ENCODE assay signal across 19 cellular contexts in genomic region chr1:22835920-22836319, GRCh38.
"Had no signal": no experiment of that assay in that cellular context is flagged by ENCODE, and none has a peak within 500 bp of the region (broad histone marks: within the 10 kb centered on the region; RNA-seq: fewer than 3 reads in every experiment).

No MANE protein-coding gene starts in this region.

- H3K36me3 ChIP-seq: gastroesophageal sphincter, heart left ventricle, left ventricle myocardium inferior, upper lobe of right lung had no signal

- H3K4me1 Mint-ChIP-seq: activated B cell treated with CpG ODN at 0.5 μM for 24 hours; naive B cell; stimulated activated memory B cell treated with anti-CD40 and anti-IgM and Interleukin-4, amounts not matched to agents 10 μg/mL and 1 μg/mL and 100 μg/mL, for 72 hours; T-cell had no signal

- ATAC-seq: activated CD8-positive, alpha-beta T cell treated with anti-CD3 and anti-CD28 coated beads for 36 hours; gastroesophageal sphincter; heart left ventricle; mucosa of descending colon; stimulated activated memory B cell treated with anti-CD40 and anti-IgM and Interleukin-4, amounts not matched to agents 10 μg/mL and 1 μg/mL and 100 μg/mL, for 72 hours; T-cell; upper lobe of right lung had no signal

- H3K27ac Mint-ChIP-seq: activated B cell treated with CpG ODN at 0.5 μM for 24 hours; activated CD8-positive, alpha-beta T cell treated with anti-CD3 and anti-CD28 coated beads for 36 hours; activated naive CD4-positive, alpha-beta T cell treated with anti-CD3 and anti-CD28 coated beads for 36 hours; activated T-helper 2 cell treated with anti-CD3 and anti-CD28 coated beads, Interferon-gamma antibody, Interleukin-2, Interleukin-4, amounts not matched to agents 10 μg/mL and 5 μg/mL and 100 μg/mL, durations not matched to agents 14 hours and 24 hours and 36 hours; naive B cell; stimulated activated memory B cell treated with anti-CD40 and anti-IgM and Interleukin-4, amounts not matched to agents 10 μg/mL and 1 μg/mL and 100 μg/mL, for 72 hours; T-cell had no signal

- H3K9me3 ChIP-seq: gastroesophageal sphincter, heart left ventricle, left ventricle myocardium inferior, mucosa of descending colon, testis, upper lobe of right lung had no signal

- H3K27ac ChIP-seq: gastroesophageal sphincter, heart left ventricle, left ventricle myocardium inferior, parathyroid adenoma, testis, upper lobe of right lung had no signal

- H3K4me3 Mint-ChIP-seq: activated B cell treated with CpG ODN at 0.5 μM for 24 hours; activated CD8-positive, alpha-beta T cell treated with anti-CD3 and anti-CD28 coated beads for 36 hours; activated naive CD4-positive, alpha-beta T cell treated with anti-CD3 and anti-CD28 coated beads for 36 hours; stimulated activated memory B cell treated with anti-CD40 and anti-IgM and Interleukin-4, amounts not matched to agents 10 μg/mL and 1 μg/mL and 100 μg/mL, for 72 hours; T-cell had no signal

- H3K9me3 Mint-ChIP-seq: activated B cell treated with CpG ODN at 0.5 μM for 24 hours; activated CD8-positive, alpha-beta T cell treated with anti-CD3 and anti-CD28 coated beads for 36 hours; activated naive CD4-positive, alpha-beta T cell treated with anti-CD3 and anti-CD28 coated beads for 36 hours; activated T-helper 2 cell treated with anti-CD3 and anti-CD28 coated beads, Interferon-gamma antibody, Interleukin-2, Interleukin-4, amounts not matched to agents 10 μg/mL and 5 μg/mL and 100 μg/mL, durations not matched to agents 14 hours and 24 hours and 36 hours; naive B cell; stimulated activated memory B cell treated with anti-CD40 and anti-IgM and Interleukin-4, amounts not matched to agents 10 μg/mL and 1 μg/mL and 100 μg/mL, for 72 hours; T-cell had no signal

- H3K4me3 ChIP-seq: gastroesophageal sphincter, heart left ventricle, left ventricle myocardium inferior, mucosa of descending colon, testis, upper lobe of right lung had no signal

- H3K9ac ChIP-seq: parathyroid adenoma had no signal

- H3K4me1 ChIP-seq: gastroesophageal sphincter, parathyroid adenoma, testis, upper lobe of right lung had no signal

- H3K36me3 Mint-ChIP-seq: naive B cell; stimulated activated memory B cell treated with anti-CD40 and anti-IgM and Interleukin-4, amounts not matched to agents 10 μg/mL and 1 μg/mL and 100 μg/mL, for 72 hours; T-cell had no signal

- H3K27me3 ChIP-seq: testis, upper lobe of right lung had no signal

- H2AFZ ChIP-seq: parathyroid adenoma had no signal

- DNase-seq: activated B cell treated with CpG ODN at 0.5 μM for 24 hours; activated CD4-positive, alpha-beta T cell treated with anti-CD3 and anti-CD28 coated beads for 48 hours; activated CD8-positive, alpha-beta T cell treated with anti-CD3 and anti-CD28 coated beads for 36 hours; activated naive CD4-positive, alpha-beta T cell treated with anti-CD3 and anti-CD28 coated beads for 36 hours; activated T-cell treated with anti-CD3 and anti-CD28 coated beads, Interleukin-2, amount 50 U/mL, for 1 hour; anterior cingulate cortex; cortex of kidney; left ventricle myocardium inferior; naive B cell; stimulated activated CD4-positive, alpha-beta T cell treated with anti-CD3 and anti-CD28 coated beads, Interleukin-4, amount 100 ng/mL, for 4 hours; T-cell; testis; upper lobe of right lung had no signal
